Comparison of ENCODE assay signal across 14 cellular contexts in the genomic region with DNA sequence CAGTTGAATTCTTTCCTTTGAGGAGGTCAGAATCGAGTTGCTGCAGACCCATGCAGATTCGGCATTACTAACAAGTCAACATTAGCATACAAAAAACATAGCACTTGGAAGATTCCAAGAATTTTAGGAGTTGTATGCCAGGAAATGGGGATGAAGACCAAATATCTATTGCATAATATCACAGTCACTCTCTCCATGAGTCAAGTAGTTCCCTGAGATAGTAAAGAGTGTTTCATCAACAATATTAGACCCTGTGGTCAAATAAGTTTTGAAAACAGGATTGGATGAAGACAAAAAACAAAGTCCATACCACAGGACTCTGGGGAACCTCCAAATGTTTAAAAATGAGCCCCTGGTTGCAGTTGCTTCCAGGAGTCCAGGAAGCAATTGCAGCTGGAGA. TPM values are rescaled to one million over a fixed set of nuclear protein-coding genes. Genes with fewer than 3 reads are reported as not detected.
DNase-seq lines count a peak whose midpoint lies in the region; ATAC-seq, FAIRE-seq and TF ChIP-seq lines count a peak whose summit lies in the region.
"Had no signal": no experiment of that assay in that cellular context is flagged by ENCODE, and none has a peak within 500 bp of the region (broad histone marks: within the 10 kb centered on the region; RNA-seq: fewer than 3 reads in every experiment).

No MANE protein-coding gene starts in this region.

- CTCF ChIA-PET in SK-N-SH (lab: Yijun Ruan, JAX), result interaction anchor here (1.1 kb wide), 1 partner anchor 14 kb away, joined by 3 read pairs; no protein-coding TSS in a partner anchor

- H3K9ac ChIP-seq in SK-N-SH, result no peak overlapping the region

- no peaks in the 10 kb centered on the region for H3K9me2 ChIP-seq in SK-N-SH

- intact Hi-C loops in right lobe of liver (cut with DNase I) (no loop called here), vagina (cut with DNase I) (no loop called here), head of caudate nucleus (cut with DNase I) (no loop called here)

- H3K27me3 ChIP-seq in SK-N-SH (ENCODE audit: insufficient read depth), result peaks cover 6% of the 10 kb centered on the region; the same call in 1 of the 2 replicates
- no peaks in the 10 kb centered on the region for H3K27me3 ChIP-seq in right lobe of liver
- no peaks in the 10 kb centered on the region for H3K27me3 ChIP-seq in vagina

- peak; percentile 31 for FAIRE-seq in endometrium (lab: Jason Lieb, UNC)
- FAIRE-seq: A549, small intestine had no signal

- no peak for ATAC-seq in SK-N-SH treated with all-trans-retinoic acid at 6 μM for 48 hours
- peak; percentile 46 to 90 (median 70) for ATAC-seq in right lobe of liver
- no peak for ATAC-seq in HG03520 (IDR thresholded peaks at IDR 0.05; ENCODE audit: unreplicated experiment)
- ATAC-seq in HG03097 (IDR thresholded peaks at IDR 0.05; ENCODE audit: low FRiP score, unreplicated experiment), result no peak
- ATAC-seq: A549 had no signal

- POLR2A ChIA-PET in SK-N-SH (lab: Yijun Ruan, JAX), result no interaction called here

- H3K4me1 ChIP-seq in SK-N-SH (ENCODE audit: control insufficient read depth in 1 of 2, insufficient read depth in 2 of 2, low read depth in 1 of 2, low read length in 1 of 2) (no peaks in the 10 kb centered on the region), right lobe of liver (peaks cover 0 to 12% (median 0%) of the 10 kb centered on the region in 4 donors), vagina (peaks cover 12% of the 10 kb centered on the region)

- H2AFZ ChIP-seq in SK-N-SH (ENCODE audit: low read depth), result 0 out of 2 replicates have a peak overlapping the region, but pooled peaks have one; percentile 2

- no peak for TF ChIP-seq RAD21 in SK-N-SH (IDR thresholded peaks at IDR 0.05; ENCODE audit: low read length)

- H3K4me3 ChIP-seq in SK-N-SH (ENCODE audit: low read depth in 2 of 2, low read length in 1 of 2) (no peak overlapping the region), right lobe of liver (no peak overlapping the region), vagina (no peak overlapping the region)
- H3K4me3 ChIP-seq: A549 had no signal

- no peaks in the 10 kb centered on the region for H3K36me3 ChIP-seq in SK-N-SH (replicated peaks in 1 of 2; ENCODE audit: control insufficient read depth in 1 of 2, insufficient read depth in 2 of 2, low read length in 1 of 2)
- no peaks in the 10 kb centered on the region for H3K36me3 ChIP-seq in right lobe of liver
- H3K36me3 ChIP-seq in vagina, result no peaks in the 10 kb centered on the region

- H3K79me2 ChIP-seq in SK-N-SH (ENCODE audit: insufficient read depth), result no peaks in the 10 kb centered on the region

- DNase-seq in SK-N-SH (no peak), right lobe of liver (no peak), vagina (ENCODE audit: extremely low spot score in 2 of 2) (no peak), head of caudate nucleus (no peak)
- DNase-seq: activated B cell treated with CpG ODN at 0.5 μM for 24 hours; activated T-cell treated with anti-CD3 and anti-CD28 coated beads, Interleukin-2, amount 50 U/mL, for 24 hours; Karpas-422; small intestine had no signal

- no peak for TF ChIP-seq EP300 in SK-N-SH (IDR thresholded peaks at IDR 0.05; ENCODE audit: borderline replicate concordance in 1 of 2, low read depth in 1 of 2, low read length in 1 of 2)

- no peak overlapping the region for H3K27ac ChIP-seq in SK-N-SH (ENCODE audit: low read depth in 2 of 2, low read length in 1 of 2)
- H3K27ac ChIP-seq in right lobe of liver, result peak overlapping the region; percentile 14 to 39 (median 18)
- H3K27ac ChIP-seq in vagina, result peak overlapping the region; percentile 63
- H3K27ac ChIP-seq: A549 had no signal

- no peaks in the 10 kb centered on the region for H4K20me1 ChIP-seq in SK-N-SH (ENCODE audit: insufficient read depth)

- H3K9me3 ChIP-seq in SK-N-SH (no peaks in the 10 kb centered on the region), right lobe of liver (no peaks in the 10 kb centered on the region), vagina (no peaks in the 10 kb centered on the region)
- H3K9me3 ChIP-seq: A549 had no signal

- H3F3A ChIP-seq in SK-N-SH (replicated peaks; ENCODE audit: insufficient read depth), result no peaks in the 10 kb centered on the region

- WGBS in SK-N-SH (ENCODE audit: low lambda C conversion rate), result 4% methylated on average over 2 of the region's 2 CpGs
- whole genome bisulfite sequencing in right lobe of liver (ENCODE audit: insufficient coverage, low coverage, low lambda C conversion rate, missing lambda C conversion rate), result 26% methylated on average over 2 of the region's 2 CpGs

- no peak for TF ChIP-seq CTCF in SK-N-SH (IDR thresholded peaks at IDR 0.05)
- no peak for TF ChIP-seq CTCF in right lobe of liver (IDR thresholded peaks at IDR 0.05)
- TF ChIP-seq CTCF in vagina (IDR thresholded peaks at IDR 0.05), result no peak

- H3K4me2 ChIP-seq in SK-N-SH, result no peak overlapping the region
- H3K4me2 ChIP-seq: A549 had no signal

- no peak for TF ChIP-seq POLR2A in right lobe of liver (IDR thresholded peaks at IDR 0.05)
- TF ChIP-seq POLR2A in vagina (IDR thresholded peaks at IDR 0.05), result no peak

TF ChIP-seq in SK-N-SH, 30 proteins besides CTCF, POLR2A, EP300 and RAD21:
- TF ChIP-seq SMC3 (IDR thresholded peaks at IDR 0.05; ENCODE audit: low read depth, low read length) (no peak), CHD2 (IDR thresholded peaks at IDR 0.05; ENCODE audit: low read length, partially characterized antibody) (no peak), GABPA (IDR thresholded peaks at IDR 0.05; ENCODE audit: low read depth) (no peak), TCF12 (IDR thresholded peaks at IDR 0.05) (no peak)
- TF ChIP-seq, protein P1, sequence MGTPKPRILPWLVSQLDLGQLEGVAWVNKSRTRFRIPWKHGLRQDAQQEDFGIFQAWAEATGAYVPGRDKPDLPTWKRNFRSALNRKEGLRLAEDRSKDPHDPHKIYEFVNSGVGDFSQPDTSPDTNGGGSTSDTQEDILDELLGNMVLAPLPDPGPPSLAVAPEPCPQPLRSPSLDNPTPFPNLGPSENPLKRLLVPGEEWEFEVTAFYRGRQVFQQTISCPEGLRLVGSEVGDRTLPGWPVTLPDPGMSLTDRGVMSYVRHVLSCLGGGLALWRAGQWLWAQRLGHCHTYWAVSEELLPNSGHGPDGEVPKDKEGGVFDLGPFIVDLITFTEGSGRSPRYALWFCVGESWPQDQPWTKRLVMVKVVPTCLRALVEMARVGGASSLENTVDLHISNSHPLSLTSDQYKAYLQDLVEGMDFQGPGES (IDR thresholded peaks at IDR 0.05; ENCODE audit: low read depth, low read length), result no peak
- TF ChIP-seq, protein P2, sequence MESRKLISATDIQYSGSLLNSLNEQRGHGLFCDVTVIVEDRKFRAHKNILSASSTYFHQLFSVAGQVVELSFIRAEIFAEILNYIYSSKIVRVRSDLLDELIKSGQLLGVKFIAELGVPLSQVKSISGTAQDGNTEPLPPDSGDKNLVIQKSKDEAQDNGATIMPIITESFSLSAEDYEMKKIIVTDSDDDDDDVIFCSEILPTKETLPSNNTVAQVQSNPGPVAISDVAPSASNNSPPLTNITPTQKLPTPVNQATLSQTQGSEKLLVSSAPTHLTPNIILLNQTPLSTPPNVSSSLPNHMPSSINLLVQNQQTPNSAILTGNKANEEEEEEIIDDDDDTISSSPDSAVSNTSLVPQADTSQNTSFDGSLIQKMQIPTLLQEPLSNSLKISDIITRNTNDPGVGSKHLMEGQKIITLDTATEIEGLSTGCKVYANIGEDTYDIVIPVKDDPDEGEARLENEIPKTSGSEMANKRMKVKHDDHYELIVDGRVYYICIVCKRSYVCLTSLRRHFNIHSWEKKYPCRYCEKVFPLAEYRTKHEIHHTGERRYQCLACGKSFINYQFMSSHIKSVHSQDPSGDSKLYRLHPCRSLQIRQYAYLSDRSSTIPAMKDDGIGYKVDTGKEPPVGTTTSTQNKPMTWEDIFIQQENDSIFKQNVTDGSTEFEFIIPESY (IDR thresholded peaks at IDR 0.05; ENCODE audit: borderline replicate concordance, low read depth), result no peak

TF ChIP-seq in SK-N-SH treated with all-trans-retinoic acid at 6 μM for 48 hours, 23 proteins besides CTCF, POLR2A, EP300 and RAD21 (continues in another document):
- no peak for TF ChIP-seq TCF4 (CRISPR knock-in tag; IDR thresholded peaks at IDR 0.05; ENCODE audit: borderline replicate concordance)
- no peak for TF ChIP-seq RARB (CRISPR knock-in tag; IDR thresholded peaks at IDR 0.05)
- TF ChIP-seq ZNF565 (CRISPR knock-in tag; conservative IDR thresholded peaks at IDR 0.05; ENCODE audit: low read depth), result no peak
- TF ChIP-seq, protein P3, sequence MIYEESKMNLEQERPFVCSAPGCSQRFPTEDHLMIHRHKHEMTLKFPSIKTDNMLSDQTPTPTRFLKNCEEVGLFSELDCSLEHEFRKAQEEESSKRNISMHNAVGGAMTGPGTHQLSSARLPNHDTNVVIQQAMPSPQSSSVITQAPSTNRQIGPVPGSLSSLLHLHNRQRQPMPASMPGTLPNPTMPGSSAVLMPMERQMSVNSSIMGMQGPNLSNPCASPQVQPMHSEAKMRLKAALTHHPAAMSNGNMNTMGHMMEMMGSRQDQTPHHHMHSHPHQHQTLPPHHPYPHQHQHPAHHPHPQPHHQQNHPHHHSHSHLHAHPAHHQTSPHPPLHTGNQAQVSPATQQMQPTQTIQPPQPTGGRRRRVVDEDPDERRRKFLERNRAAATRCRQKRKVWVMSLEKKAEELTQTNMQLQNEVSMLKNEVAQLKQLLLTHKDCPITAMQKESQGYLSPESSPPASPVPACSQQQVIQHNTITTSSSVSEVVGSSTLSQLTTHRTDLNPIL (CRISPR knock-in tag; IDR thresholded peaks at IDR 0.05; ENCODE audit: low read depth), result no peak
- no peak for TF ChIP-seq ZFP30 (CRISPR knock-in tag; IDR thresholded peaks at IDR 0.05)
- TF ChIP-seq ZFP3 (CRISPR knock-in tag; IDR thresholded peaks at IDR 0.05), result no peak

RNA-seq across cellular contexts. Expression of a gene that starts 11.0 kb away (rescaled TPM):
- polyA plus RNA-seq in SK-N-SH (2012; rRNA removed), result 5.5 and 5.7 TPM in 2 replicates
- 5.2 and 6.2 TPM in 2 replicates for polyA plus RNA-seq in SK-N-SH (2012; cell fraction: cytosol; rRNA removed)
- polyA plus RNA-seq in SK-N-SH (2012; cell fraction: nucleus; rRNA removed), result 7.9 and 9.9 TPM in 2 replicates
- total RNA-seq in right lobe of liver, result 10 to 100 TPM; 16.0 to 22.0 (median 21.0) TPM
- total RNA-seq in vagina, result 45.7 TPM

RNA-seq across cellular contexts. Expression of a gene that starts 20.6 kb away (rescaled TPM):
- not detected in 2 replicates for polyA plus RNA-seq in SK-N-SH (2012; rRNA removed)
- not detected in 2 replicates for polyA plus RNA-seq in SK-N-SH (2012; cell fraction: cytosol; rRNA removed)
- polyA plus RNA-seq in SK-N-SH (2012; cell fraction: nucleus; rRNA removed), result not detected in 2 replicates
- total RNA-seq in right lobe of liver (under 1 TPM in 3 of 6 experiments, not detected in 3; 0.02 to 0.06 (median 0.04) TPM), vagina (not detected)
- total RNA-seq: activated B cell treated with CpG ODN at 0.5 μM for 24 hours, G401 had no signal
- polyA plus RNA-seq: A549 had no signal

Comparison
In these comparisons a context has a peak if more than half of its experiments do, and no peak if none do; other contexts are left out.
1. H3K27ac ChIP-seq: peak in right lobe of liver (3 of 3) and vagina (single experiment); none in SK-N-SH (0 of 2).
2. ATAC-seq: peak in right lobe of liver (4 of 4); none in SK-N-SH treated with all-trans-retinoic acid at 6 μM for 48 hours (single experiment), HG03520 (single experiment) and HG03097 (single experiment).